In genomic region chr13:94318418-94318817, GRCh38 we compare ENCODE assay signal across 22 cellular contexts.
DNase-seq lines count a peak whose midpoint lies in the region; ATAC-seq and TF ChIP-seq lines count a peak whose summit lies in the region.
"Had no signal": no experiment of that assay in that cellular context is flagged by ENCODE, and none has a peak within 500 bp of the region (broad histone marks: within the 10 kb centered on the region; RNA-seq: fewer than 3 reads in every experiment).

No MANE protein-coding gene starts in this region.

- peaks cover 2% of the 10 kb centered on the region for H3K36me3 Mint-ChIP-seq in activated CD4-positive, alpha-beta T cell treated with anti-CD3 and anti-CD28 coated beads for 36 hours (ENCODE audit: low read depth)

- TF ChIP-seq CTCF in foreskin keratinocyte (conservative IDR thresholded peaks at IDR 0.05), result no peak

- no peaks in the 10 kb centered on the region for H3K9me3 ChIP-seq in GM23248 (ENCODE audit: low read depth)
- H3K9me3 ChIP-seq: ascending aorta, gastroesophageal sphincter, left ventricle myocardium inferior, ovary, thoracic aorta had no signal

- no peak overlapping the region for H2AFZ ChIP-seq in GM23248

- POLR2A ChIA-PET in activated CD4-positive, alpha-beta T cell treated with anti-CD3 and anti-CD28 coated beads for 36 hours (lab: Charles Lee), result no interaction called here

- no peaks in the 10 kb centered on the region for H3K36me3 ChIP-seq in GM23248 (ENCODE audit: low read depth)
- H3K36me3 ChIP-seq: ascending aorta, gastroesophageal sphincter, left ventricle myocardium inferior, ovary, thoracic aorta had no signal

- in situ Hi-C loops in GM23248 (cut with MboI), result no loop called here

- H4K20me1 ChIP-seq in GM23248 (ENCODE audit: insufficient read depth), result no peaks in the 10 kb centered on the region

- peaks cover 3% of the 10 kb centered on the region for H3K9me3 Mint-ChIP-seq in activated CD4-positive, alpha-beta T cell treated with anti-CD3 and anti-CD28 coated beads for 36 hours (ENCODE audit: low read depth)
- H3K9me3 Mint-ChIP-seq: H9 had no signal

- CTCF ChIA-PET in activated CD4-positive, alpha-beta T cell treated with anti-CD3 and anti-CD28 coated beads for 36 hours (lab: Charles Lee), result no interaction called here

- no peaks in the 10 kb centered on the region for H3K27me3 Mint-ChIP-seq in activated CD4-positive, alpha-beta T cell treated with anti-CD3 and anti-CD28 coated beads for 36 hours

- peaks cover 17% of the 10 kb centered on the region for H3F3A ChIP-seq in GM23248 (ENCODE audit: insufficient read depth)

- peaks cover 24% of the 10 kb centered on the region for H3K4me1 ChIP-seq in GM23248 (ENCODE audit: insufficient read depth)
- peaks cover 11% of the 10 kb centered on the region for H3K4me1 ChIP-seq in foreskin keratinocyte
- H3K4me1 ChIP-seq: gastroesophageal sphincter had no signal

- H3K79me2 ChIP-seq in GM23248 (ENCODE audit: insufficient read depth), result no peaks in the 10 kb centered on the region

- H3K27ac ChIP-seq in GM23248, result no peak overlapping the region
- peak overlapping the region; percentile 22 for H3K27ac ChIP-seq in foreskin keratinocyte
- H3K27ac ChIP-seq in substantia nigra (ENCODE audit: low read depth, low read length, poor library complexity, severe bottlenecking), result no peak overlapping the region
- H3K27ac ChIP-seq: ascending aorta, gastroesophageal sphincter, left ventricle myocardium inferior, ovary, skin epidermis, thoracic aorta had no signal

- no peak overlapping the region for H3K9ac ChIP-seq in GM23248

- H3K9me2 ChIP-seq in GM23248 (ENCODE audit: insufficient read depth), result no peaks in the 10 kb centered on the region

- H3K27me3 ChIP-seq in GM23248 (replicated peaks; ENCODE audit: insufficient read depth), result no peaks in the 10 kb centered on the region
- H3K27me3 ChIP-seq in foreskin keratinocyte, result no peaks in the 10 kb centered on the region
- H3K27me3 ChIP-seq: ascending aorta, gastroesophageal sphincter, ovary had no signal

- 77 to 79% methylated on average over 3 of the region's 3 CpGs for WGBS in GM23248 (ENCODE audit: low coverage in 1 of 2, low lambda C conversion rate in 2 of 2, missing lambda C conversion rate in 2 of 2), 2 experiments

- peak overlapping the region; percentile 53 for H3K4me2 ChIP-seq in GM23248 (ENCODE audit: unreplicated experiment)

- peak; percentile 51 for ATAC-seq in GM18499 (IDR thresholded peaks at IDR 0.05; ENCODE audit: insufficient read depth, unreplicated experiment)
- ATAC-seq in foreskin keratinocyte, result no peak
- no peak for ATAC-seq in activated CD4-positive, alpha-beta T cell treated with anti-CD3 and anti-CD28 coated beads for 36 hours
- no peak for ATAC-seq in left lobe of liver
- ATAC-seq: gastroesophageal sphincter had no signal

- H3K4me1 Mint-ChIP-seq in activated CD4-positive, alpha-beta T cell treated with anti-CD3 and anti-CD28 coated beads for 36 hours, result peaks cover 15% of the 10 kb centered on the region

- peak; percentile 30 for DNase-seq in GM23248
- peak; percentile 75 for DNase-seq in LHCN-M2 (ENCODE audit: low read depth)
- no peak for DNase-seq in foreskin keratinocyte
- DNase-seq in NCI-H510A treated with DMSO at 0.1 percent for 48 hours (lab: John Stamatoyannopoulos, UW), result no peak
- no peak for DNase-seq in activated CD4-positive, alpha-beta T cell treated with anti-CD3 and anti-CD28 coated beads for 36 hours
- no peak for DNase-seq in left lobe of liver (ENCODE audit: low spot score)
- DNase-seq in substantia nigra (lab: John Stamatoyannopoulos, UW), result no peak
- DNase-seq: activated CD4-positive, alpha-beta T cell treated with anti-CD3 and anti-CD28 coated beads for 1 hour; activated CD8-positive, alpha-beta memory T cell treated with anti-CD3 and anti-CD28 coated beads, Interleukin-2, amount 50 U/mL, for 4 hours; COR-L47; EL; H9; left ventricle myocardium inferior; NCI-H2029; NCI-H510A; ovary; T1000 had no signal

- H3K4me3 Mint-ChIP-seq in activated CD4-positive, alpha-beta T cell treated with anti-CD3 and anti-CD28 coated beads for 36 hours, result no peak overlapping the region
- H3K4me3 Mint-ChIP-seq: H9 had no signal

- intact Hi-C loops in activated CD4-positive, alpha-beta T cell treated with anti-CD3 and anti-CD28 coated beads for 36 hours (cut with DNase I, micrococcal nuclease), result no loop called here

- no peak overlapping the region for H3K4me3 ChIP-seq in GM23248
- H3K4me3 ChIP-seq: ascending aorta, gastroesophageal sphincter, left ventricle myocardium inferior, ovary, skin epidermis, thoracic aorta had no signal

- no peak overlapping the region for H3K27ac Mint-ChIP-seq in activated CD4-positive, alpha-beta T cell treated with anti-CD3 and anti-CD28 coated beads for 36 hours
- H3K27ac Mint-ChIP-seq: H9 had no signal

Comparison
In these comparisons a context has a peak if more than half of its experiments do, and no peak if none do; other contexts are left out.
1. DNase-seq: peak in GM23248 (single experiment) and LHCN-M2 (single experiment); none in foreskin keratinocyte (0 of 2), NCI-H510A treated with DMSO at 0.1 percent for 48 hours (single experiment), activated CD4-positive, alpha-beta T cell treated with anti-CD3 and anti-CD28 coated beads for 36 hours (single experiment), left lobe of liver (single experiment) and substantia nigra (0 of 49).